9 cellular contexts compared by ENCODE assay signal in genomic region chrX:2325076-2325784, GRCh38.
DNase-seq lines count a peak whose midpoint lies in the region; ATAC-seq and TF ChIP-seq lines count a peak whose summit lies in the region.
"Had no signal": no experiment of that assay in that cellular context is flagged by ENCODE, and none has a peak within 500 bp of the region (broad histone marks: within the 10 kb centered on the region; RNA-seq: fewer than 3 reads in every experiment).

No MANE protein-coding gene starts in this region.

- TF ChIP-seq CTCF in MM.1S (IDR thresholded peaks at IDR 0.05; ENCODE audit: low read length) (no peak), WERI-Rb-1 (IDR thresholded peaks at IDR 0.05; ENCODE audit: low read depth, low read length) (no peak)

- DNase-seq in T-helper 2 cell (peak in 3 of 5 experiments; percentile 3 to 45 (median 42)), glomerular endothelial cell (ENCODE audit: extremely low read depth, low read depth, low spot score) (peak; percentile 54), renal cortical epithelial cell (ENCODE audit: low read depth) (peak; percentile 73), MM.1S (no peak), WERI-Rb-1 (no peak), A172 (ENCODE audit: low spot score) (no peak)
- no peak for DNase-seq in T-helper 2 cell treated with Interferon-gamma antibody and Interleukin-4, amounts not matched to agents 5 μg/mL and 100 μg/mL, for 36 hours (ENCODE audit: low spot score)

- no peaks in the 10 kb centered on the region for H3F3A ChIP-seq in MM.1S (ENCODE audit: insufficient read depth, low read length)

- no peak overlapping the region for H3K9ac ChIP-seq in MM.1S (ENCODE audit: low read length)

- H3K9me2 ChIP-seq in MM.1S (replicated peaks; ENCODE audit: insufficient read depth, low read length) = no peaks in the 10 kb centered on the region

- peak; percentile 24 for ATAC-seq in activated T-helper 17 cell treated with anti-CD3 and anti-CD28 coated beads, Interleukin-2, amount 50 U/mL, for 72 hours (replicated peaks)

- no peaks in the 10 kb centered on the region for H3K4me1 ChIP-seq in MM.1S (ENCODE audit: low read length)

- H3K4me3 ChIP-seq in MM.1S (ENCODE audit: low read length) = no peak overlapping the region
- no peak overlapping the region for H3K4me3 ChIP-seq in WERI-Rb-1 (ENCODE audit: low read depth, low read length)

- H3K4me3 Mint-ChIP-seq in T-helper 2 cell treated with Interferon-gamma antibody and Interleukin-4, amounts not matched to agents 5 μg/mL and 100 μg/mL, for 36 hours = no peak overlapping the region
- peak overlapping the region; percentile 70 for H3K4me3 Mint-ChIP-seq in activated T-helper 17 cell treated with anti-CD3 and anti-CD28 coated beads, Interleukin-2, amount 50 U/mL, for 72 hours

- no peaks in the 10 kb centered on the region for H3K79me2 ChIP-seq in MM.1S (ENCODE audit: low read length)

- H3K27ac ChIP-seq in MM.1S (ENCODE audit: low read length) = no peak overlapping the region
- no peak overlapping the region for H3K27ac ChIP-seq in WERI-Rb-1
- H3K27ac ChIP-seq: 22Rv1 had no signal

- H3K36me3 ChIP-seq in MM.1S (replicated peaks; ENCODE audit: insufficient read depth, low read length) (no peaks in the 10 kb centered on the region), WERI-Rb-1 (0 out of 2 replicates have a peak, but pooled peaks cover 3% of the 10 kb centered on the region)

- H3K9me3 Mint-ChIP-seq in T-helper 2 cell treated with Interferon-gamma antibody and Interleukin-4, amounts not matched to agents 5 μg/mL and 100 μg/mL, for 36 hours = peaks cover 38% of the 10 kb centered on the region
- H3K9me3 Mint-ChIP-seq in activated T-helper 17 cell treated with anti-CD3 and anti-CD28 coated beads, Interleukin-2, amount 50 U/mL, for 72 hours = peaks cover 12% of the 10 kb centered on the region

- H3K9me3 ChIP-seq in MM.1S (replicated peaks; ENCODE audit: insufficient read depth, low read length) (no peaks in the 10 kb centered on the region), WERI-Rb-1 (ENCODE audit: severe bottlenecking) (peaks cover 5% of the 10 kb centered on the region)

- H3K27me3 ChIP-seq in MM.1S (replicated peaks; ENCODE audit: insufficient read depth, low read length) (no peaks in the 10 kb centered on the region), WERI-Rb-1 (ENCODE audit: insufficient read depth, low read depth, severe bottlenecking) (no peaks in the 10 kb centered on the region)

- H2AFZ ChIP-seq in MM.1S (ENCODE audit: low read length) = no peak overlapping the region

- no peak overlapping the region for H3K27ac Mint-ChIP-seq in T-helper 2 cell treated with Interferon-gamma antibody and Interleukin-4, amounts not matched to agents 5 μg/mL and 100 μg/mL, for 36 hours
- peak overlapping the region; percentile 88 for H3K27ac Mint-ChIP-seq in activated T-helper 17 cell treated with anti-CD3 and anti-CD28 coated beads, Interleukin-2, amount 50 U/mL, for 72 hours

- peaks cover 6% of the 10 kb centered on the region for H3K36me3 Mint-ChIP-seq in T-helper 2 cell treated with Interferon-gamma antibody and Interleukin-4, amounts not matched to agents 5 μg/mL and 100 μg/mL, for 36 hours (ENCODE audit: low read depth)
- H3K36me3 Mint-ChIP-seq in activated T-helper 17 cell treated with anti-CD3 and anti-CD28 coated beads, Interleukin-2, amount 50 U/mL, for 72 hours (ENCODE audit: low read depth) = peaks cover 14% of the 10 kb centered on the region

- H3K4me2 ChIP-seq in MM.1S (ENCODE audit: low read depth, low read length) = no peak overlapping the region

- no peaks in the 10 kb centered on the region for H3K27me3 Mint-ChIP-seq in T-helper 2 cell treated with Interferon-gamma antibody and Interleukin-4, amounts not matched to agents 5 μg/mL and 100 μg/mL, for 36 hours (ENCODE audit: low read depth)
- no peaks in the 10 kb centered on the region for H3K27me3 Mint-ChIP-seq in activated T-helper 17 cell treated with anti-CD3 and anti-CD28 coated beads, Interleukin-2, amount 50 U/mL, for 72 hours

- H4K20me1 ChIP-seq in MM.1S (ENCODE audit: insufficient read depth, low read length) = no peaks in the 10 kb centered on the region

- H3K4me1 Mint-ChIP-seq in T-helper 2 cell treated with Interferon-gamma antibody and Interleukin-4, amounts not matched to agents 5 μg/mL and 100 μg/mL, for 36 hours (ENCODE audit: low read depth) = no peaks in the 10 kb centered on the region
- peaks cover 5% of the 10 kb centered on the region for H3K4me1 Mint-ChIP-seq in activated T-helper 17 cell treated with anti-CD3 and anti-CD28 coated beads, Interleukin-2, amount 50 U/mL, for 72 hours

Comparison
In these comparisons a context has a peak if more than half of its experiments do, and no peak if none do; other contexts are left out.
1. DNase-seq: peak in T-helper 2 cell (3 of 5), glomerular endothelial cell (single experiment) and renal cortical epithelial cell (single experiment); none in T-helper 2 cell treated with Interferon-gamma antibody and Interleukin-4, amounts not matched to agents 5 μg/mL and 100 μg/mL, for 36 hours (single experiment), MM.1S (single experiment), WERI-Rb-1 (single experiment) and A172 (single experiment).